Comparison of ENCODE assay signal across 23 cellular contexts in genomic region chr13:63025741-63026140, GRCh38.
"Had no signal": no experiment of that assay in that cellular context is flagged by ENCODE, and none has a peak within 500 bp of the region (broad histone marks: within the 10 kb centered on the region; RNA-seq: fewer than 3 reads in every experiment).

No MANE protein-coding gene starts in this region.

- H3K9ac ChIP-seq: parathyroid adenoma had no signal

- H3K9me3 ChIP-seq: gastrocnemius medialis, heart left ventricle, prostate gland, right atrium auricular region, suprapubic skin, transverse colon, upper lobe of right lung, uterus had no signal

- H3K27me3 ChIP-seq: dorsolateral prefrontal cortex, gastrocnemius medialis, heart left ventricle, hepatocyte, left lung, right atrium auricular region, suprapubic skin, transverse colon, upper lobe of right lung, uterus had no signal

- H2AFZ ChIP-seq: hepatocyte, parathyroid adenoma had no signal

- H3K27me3 Mint-ChIP-seq: naive thymus-derived CD8-positive, alpha-beta T cell; stimulated activated naive B cell treated with anti-CD40 and anti-IgM and Interleukin-4, amounts not matched to agents 10 μg/mL and 1 μg/mL and 100 μg/mL, for 72 hours; stimulated activated naive CD8-positive, alpha-beta T cell treated with anti-CD3 and anti-CD28 coated beads, Interleukin-15, Interleukin-2, amounts not matched to agents 100 ng/mL and 50 ng/mL, for 24 hours had no signal

- DNase-seq: dorsolateral prefrontal cortex; effector CD4-positive, alpha-beta T cell; gastrocnemius medialis; heart left ventricle; kidney; left cardiac atrium; left lung; mesendoderm; naive thymus-derived CD8-positive, alpha-beta T cell; nephron progenitor cell; stimulated activated CD4-positive, alpha-beta T cell treated with anti-CD3 and anti-CD28 coated beads, Interleukin-12 subunit alpha, Interleukin-12 subunit beta, amount 100 ng/mL, for 4 hours; stimulated activated naive B cell treated with anti-CD40 and anti-IgM and Interleukin-4, amounts not matched to agents 10 μg/mL and 1 μg/mL and 100 μg/mL, for 72 hours; transverse colon; upper lobe of right lung; uterus had no signal

- H3K4me1 Mint-ChIP-seq: naive thymus-derived CD8-positive, alpha-beta T cell; nephron progenitor cell; stimulated activated naive B cell treated with anti-CD40 and anti-IgM and Interleukin-4, amounts not matched to agents 10 μg/mL and 1 μg/mL and 100 μg/mL, for 72 hours had no signal

- H3K9me3 Mint-ChIP-seq: nephron progenitor cell; stimulated activated naive B cell treated with anti-CD40 and anti-IgM and Interleukin-4, amounts not matched to agents 10 μg/mL and 1 μg/mL and 100 μg/mL, for 72 hours had no signal

- H3K36me3 Mint-ChIP-seq: naive thymus-derived CD8-positive, alpha-beta T cell; stimulated activated naive B cell treated with anti-CD40 and anti-IgM and Interleukin-4, amounts not matched to agents 10 μg/mL and 1 μg/mL and 100 μg/mL, for 72 hours had no signal

- H3K4me3 Mint-ChIP-seq: naive thymus-derived CD8-positive, alpha-beta T cell; nephron progenitor cell; stimulated activated naive B cell treated with anti-CD40 and anti-IgM and Interleukin-4, amounts not matched to agents 10 μg/mL and 1 μg/mL and 100 μg/mL, for 72 hours; stimulated activated naive CD8-positive, alpha-beta T cell treated with anti-CD3 and anti-CD28 coated beads, Interleukin-15, Interleukin-2, amounts not matched to agents 100 ng/mL and 50 ng/mL, for 24 hours had no signal

- H3K27ac Mint-ChIP-seq: naive thymus-derived CD8-positive, alpha-beta T cell; nephron progenitor cell; stimulated activated naive B cell treated with anti-CD40 and anti-IgM and Interleukin-4, amounts not matched to agents 10 μg/mL and 1 μg/mL and 100 μg/mL, for 72 hours; stimulated activated naive CD8-positive, alpha-beta T cell treated with anti-CD3 and anti-CD28 coated beads, Interleukin-15, Interleukin-2, amounts not matched to agents 100 ng/mL and 50 ng/mL, for 24 hours had no signal

- H3K36me3 ChIP-seq: gastrocnemius medialis, heart left ventricle, left lung, prostate gland, right atrium auricular region, suprapubic skin, transverse colon, upper lobe of right lung, uterus had no signal

- ATAC-seq: gastrocnemius medialis; heart left ventricle; left cardiac atrium; left lung; naive thymus-derived CD8-positive, alpha-beta T cell; sciatic nerve; stimulated activated naive B cell treated with anti-CD40 and anti-IgM and Interleukin-4, amounts not matched to agents 10 μg/mL and 1 μg/mL and 100 μg/mL, for 72 hours; upper lobe of right lung had no signal

- H3K4me2 ChIP-seq: hepatocyte, smooth muscle cell had no signal

- H3K27ac ChIP-seq: gastrocnemius medialis, heart left ventricle, hepatocyte, left lung, parathyroid adenoma, prostate gland, right atrium auricular region, suprapubic skin, transverse colon, upper lobe of right lung, uterus had no signal

- H3K79me2 ChIP-seq: hepatocyte, parathyroid adenoma had no signal

- H3K4me3 ChIP-seq: gastrocnemius medialis, heart left ventricle, hepatocyte, left lung, prostate gland, right atrium auricular region, smooth muscle cell, suprapubic skin, transverse colon, upper lobe of right lung, uterus had no signal
